In genomic region chr9:97502222-97502983, GRCh38 we compare ENCODE assay signal across 8 cellular contexts. TPM values are rescaled to one million over a fixed set of nuclear protein-coding genes. Genes with fewer than 3 reads are reported as not detected.
A peak's percentile ranks its signal among the peaks of the same experiment; 100 is the strongest.
DNase-seq lines count a peak whose midpoint lies in the region; ATAC-seq and TF ChIP-seq lines count a peak whose summit lies in the region.

No MANE protein-coding gene starts in this region.

- peak overlapping the region; percentile 75 for H3K4me3 Mint-ChIP-seq in nephron progenitor cell

- ATAC-seq in esophagus mucosa (peak; percentile 24), GM19463 (IDR thresholded peaks at IDR 0.05; ENCODE audit: unreplicated experiment) (no peak), GM21367 (IDR thresholded peaks at IDR 0.05; ENCODE audit: unreplicated experiment) (no peak)

- no peak overlapping the region for H3K27ac Mint-ChIP-seq in nephron progenitor cell

- no peaks in the 10 kb centered on the region for H3K36me3 Mint-ChIP-seq in nephron progenitor cell (ENCODE audit: low read depth)

- TF ChIP-seq CTCF in nephron progenitor cell (IDR thresholded peaks at IDR 0.05), result no peak

- peaks cover 32% of the 10 kb centered on the region for H3K27me3 Mint-ChIP-seq in nephron progenitor cell (ENCODE audit: low read depth, poor library complexity)

- peaks cover 21% of the 10 kb centered on the region for H3K9me3 Mint-ChIP-seq in nephron progenitor cell

- DNase-seq in activated CD8-positive, alpha-beta memory T cell treated with anti-CD3 and anti-CD28 coated beads for 24 hours, result peak; percentile 65
- DNase-seq in activated CD8-positive, alpha-beta memory T cell treated with anti-CD3 and anti-CD28 coated beads, Interleukin-2, amount 50 U/mL, for 4 hours, result no peak
- DNase-seq in SW480 (ENCODE audit: low spot score), result peak; percentile 20
- DNase-seq in nephron progenitor cell, result peak; percentile 8
- no peak for DNase-seq in SIG-M5 treated with dmso at 0.1 percent for 504 hours (lab: John Stamatoyannopoulos, UW; ENCODE audit: unreplicated experiment)

- H3K4me1 Mint-ChIP-seq in nephron progenitor cell, result peaks cover 19% of the 10 kb centered on the region

RNA-seq across cellular contexts. Expression of gene TMOD1, which starts 0.9 kb away (rescaled TPM):
- total RNA-seq in esophagus mucosa, result 0.60 TPM

Comparison
In these comparisons a context has a peak if more than half of its experiments do, and no peak if none do; other contexts are left out.
1. DNase-seq: peak in activated CD8-positive, alpha-beta memory T cell treated with anti-CD3 and anti-CD28 coated beads for 24 hours (single experiment), SW480 (single experiment) and nephron progenitor cell (single experiment); none in activated CD8-positive, alpha-beta memory T cell treated with anti-CD3 and anti-CD28 coated beads, Interleukin-2, amount 50 U/mL, for 4 hours (single experiment) and SIG-M5 treated with dmso at 0.1 percent for 504 hours (single experiment).